1 cellular context compared by ENCODE assay signal in the genomic region with DNA sequence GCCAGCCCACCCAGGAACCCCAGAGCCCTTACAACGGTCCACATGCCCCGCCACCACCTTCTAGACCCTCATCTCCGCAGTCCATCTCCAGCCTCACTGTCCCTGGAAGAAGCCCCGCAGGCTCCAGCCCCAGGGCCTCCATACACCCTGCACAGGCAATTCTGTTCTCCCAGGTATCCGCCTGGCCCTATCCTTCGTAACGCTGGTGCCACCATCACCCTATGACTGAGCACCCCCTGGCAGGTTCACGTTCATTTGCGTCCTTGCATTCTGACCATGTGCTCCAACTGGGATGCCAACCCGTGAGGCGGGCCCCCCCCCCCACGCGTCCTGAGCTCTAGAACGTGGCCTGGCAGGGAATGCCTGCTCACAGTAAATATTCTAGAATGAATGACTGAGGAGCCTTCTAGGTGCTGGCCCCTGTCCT.
A peak's percentile ranks its signal among the peaks of the same experiment; 100 is the strongest.
TF ChIP-seq lines count a peak whose summit lies in the region.

No MANE protein-coding gene starts in this region.

TF ChIP-seq in HepG2, 621 proteins besides CTCF, POLR2A, EP300 and RAD21:
- no peak for TF ChIP-seq ZNF607 (CRISPR knock-in tag; IDR thresholded peaks at IDR 0.05; ENCODE audit: borderline replicate concordance)
- TF ChIP-seq ZNF790 (CRISPR knock-in tag; IDR thresholded peaks at IDR 0.05; ENCODE audit: borderline replicate concordance) = no peak
- no peak for TF ChIP-seq ZNF891 (CRISPR knock-in tag; IDR thresholded peaks at IDR 0.05)
- TF ChIP-seq, protein P1, sequence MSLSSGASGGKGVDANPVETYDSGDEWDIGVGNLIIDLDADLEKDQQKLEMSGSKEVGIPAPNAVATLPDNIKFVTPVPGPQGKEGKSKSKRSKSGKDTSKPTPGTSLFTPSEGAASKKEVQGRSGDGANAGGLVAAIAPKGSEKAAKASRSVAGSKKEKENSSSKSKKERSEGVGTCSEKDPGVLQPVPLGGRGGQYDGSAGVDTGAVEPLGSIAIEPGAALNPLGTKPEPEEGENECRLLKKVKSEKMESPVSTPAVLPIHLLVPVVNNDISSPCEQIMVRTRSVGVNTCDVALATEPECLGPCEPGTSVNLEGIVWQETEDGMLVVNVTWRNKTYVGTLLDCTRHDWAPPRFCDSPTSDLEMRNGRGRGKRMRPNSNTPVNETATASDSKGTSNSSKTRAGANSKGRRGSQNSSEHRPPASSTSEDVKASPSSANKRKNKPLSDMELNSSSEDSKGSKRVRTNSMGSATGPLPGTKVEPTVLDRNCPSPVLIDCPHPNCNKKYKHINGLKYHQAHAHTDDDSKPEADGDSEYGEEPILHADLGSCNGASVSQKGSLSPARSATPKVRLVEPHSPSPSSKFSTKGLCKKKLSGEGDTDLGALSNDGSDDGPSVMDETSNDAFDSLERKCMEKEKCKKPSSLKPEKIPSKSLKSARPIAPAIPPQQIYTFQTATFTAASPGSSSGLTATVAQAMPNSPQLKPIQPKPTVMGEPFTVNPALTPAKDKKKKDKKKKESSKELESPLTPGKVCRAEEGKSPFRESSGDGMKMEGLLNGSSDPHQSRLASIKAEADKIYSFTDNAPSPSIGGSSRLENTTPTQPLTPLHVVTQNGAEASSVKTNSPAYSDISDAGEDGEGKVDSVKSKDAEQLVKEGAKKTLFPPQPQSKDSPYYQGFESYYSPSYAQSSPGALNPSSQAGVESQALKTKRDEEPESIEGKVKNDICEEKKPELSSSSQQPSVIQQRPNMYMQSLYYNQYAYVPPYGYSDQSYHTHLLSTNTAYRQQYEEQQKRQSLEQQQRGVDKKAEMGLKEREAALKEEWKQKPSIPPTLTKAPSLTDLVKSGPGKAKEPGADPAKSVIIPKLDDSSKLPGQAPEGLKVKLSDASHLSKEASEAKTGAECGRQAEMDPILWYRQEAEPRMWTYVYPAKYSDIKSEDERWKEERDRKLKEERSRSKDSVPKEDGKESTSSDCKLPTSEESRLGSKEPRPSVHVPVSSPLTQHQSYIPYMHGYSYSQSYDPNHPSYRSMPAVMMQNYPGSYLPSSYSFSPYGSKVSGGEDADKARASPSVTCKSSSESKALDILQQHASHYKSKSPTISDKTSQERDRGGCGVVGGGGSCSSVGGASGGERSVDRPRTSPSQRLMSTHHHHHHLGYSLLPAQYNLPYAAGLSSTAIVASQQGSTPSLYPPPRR (CRISPR knock-in tag; IDR thresholded peaks at IDR 0.05; ENCODE audit: borderline replicate concordance) = 0 out of 2 replicates have a peak, but pooled peaks have one; percentile 15
- TF ChIP-seq ELF1 (CRISPR knock-in tag; IDR thresholded peaks at IDR 0.05) = 0 out of 2 replicates have a peak, but pooled peaks have one; percentile 5
- TF ChIP-seq MBD4 (IDR thresholded peaks at IDR 0.05; ENCODE audit: borderline replicate concordance, low read length) = no peak
- 0 out of 2 replicates have a peak, but pooled peaks have one; percentile 72 for TF ChIP-seq ZNF577 (CRISPR knock-in tag; IDR thresholded peaks at IDR 0.05; ENCODE audit: borderline replicate concordance, low read depth)
- TF ChIP-seq ZBTB38 (CRISPR knock-in tag; IDR thresholded peaks at IDR 0.05) = peak; percentile 79
- TF ChIP-seq ZNF274 (CRISPR knock-in tag; IDR thresholded peaks at IDR 0.05) = 0 out of 2 replicates have a peak, but pooled peaks have one; percentile 2
- TF ChIP-seq, protein P2, sequence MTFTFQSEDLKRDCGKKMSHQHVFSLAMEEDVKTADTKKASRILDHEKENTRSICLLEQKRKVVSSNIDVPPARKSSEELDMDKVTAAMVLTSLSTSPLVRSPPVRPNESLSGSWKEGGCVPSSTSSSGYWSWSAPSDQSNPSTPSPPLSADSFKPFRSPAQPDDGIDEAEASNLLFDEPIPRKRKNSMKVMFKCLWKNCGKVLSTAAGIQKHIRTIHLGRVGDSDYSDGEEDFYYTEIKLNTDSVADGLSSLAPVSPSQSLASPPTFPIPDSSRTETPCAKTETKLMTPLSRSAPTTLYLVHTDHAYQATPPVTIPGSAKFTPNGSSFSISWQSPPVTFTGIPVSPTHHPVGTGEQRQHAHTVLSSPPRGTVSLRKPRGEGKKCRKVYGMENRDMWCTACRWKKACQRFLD (CRISPR knock-in tag; IDR thresholded peaks at IDR 0.05; ENCODE audit: borderline replicate concordance) = no peak
- no peak for TF ChIP-seq ZNF674 (CRISPR knock-in tag; IDR thresholded peaks at IDR 0.05; ENCODE audit: low read depth)
- TF ChIP-seq, protein P3, sequence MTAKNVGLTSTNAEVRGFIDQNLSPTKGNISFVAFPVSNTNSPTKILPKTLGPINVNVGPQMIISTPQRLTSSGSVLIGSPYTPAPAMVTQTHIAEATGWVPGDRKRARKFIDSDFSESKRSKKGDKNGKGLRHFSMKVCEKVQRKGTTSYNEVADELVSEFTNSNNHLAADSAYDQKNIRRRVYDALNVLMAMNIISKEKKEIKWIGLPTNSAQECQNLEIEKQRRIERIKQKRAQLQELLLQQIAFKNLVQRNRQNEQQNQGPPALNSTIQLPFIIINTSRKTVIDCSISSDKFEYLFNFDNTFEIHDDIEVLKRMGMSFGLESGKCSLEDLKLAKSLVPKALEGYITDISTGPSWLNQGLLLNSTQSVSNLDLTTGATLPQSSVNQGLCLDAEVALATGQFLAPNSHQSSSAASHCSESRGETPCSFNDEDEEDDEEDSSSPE (CRISPR knock-in tag; IDR thresholded peaks at IDR 0.05) = peak; percentile 0; the same call in 1 of the 2 replicates
- TF ChIP-seq, protein P4, sequence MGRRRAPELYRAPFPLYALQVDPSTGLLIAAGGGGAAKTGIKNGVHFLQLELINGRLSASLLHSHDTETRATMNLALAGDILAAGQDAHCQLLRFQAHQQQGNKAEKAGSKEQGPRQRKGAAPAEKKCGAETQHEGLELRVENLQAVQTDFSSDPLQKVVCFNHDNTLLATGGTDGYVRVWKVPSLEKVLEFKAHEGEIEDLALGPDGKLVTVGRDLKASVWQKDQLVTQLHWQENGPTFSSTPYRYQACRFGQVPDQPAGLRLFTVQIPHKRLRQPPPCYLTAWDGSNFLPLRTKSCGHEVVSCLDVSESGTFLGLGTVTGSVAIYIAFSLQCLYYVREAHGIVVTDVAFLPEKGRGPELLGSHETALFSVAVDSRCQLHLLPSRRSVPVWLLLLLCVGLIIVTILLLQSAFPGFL (CRISPR knock-in tag; IDR thresholded peaks at IDR 0.05) = 0 out of 2 replicates have a peak, but pooled peaks have one; percentile 58
- peak; percentile 15; the same call in 1 of the 2 replicates for TF ChIP-seq ZNF709 (CRISPR knock-in tag; IDR thresholded peaks at IDR 0.05)
- TF ChIP-seq, protein P5, sequence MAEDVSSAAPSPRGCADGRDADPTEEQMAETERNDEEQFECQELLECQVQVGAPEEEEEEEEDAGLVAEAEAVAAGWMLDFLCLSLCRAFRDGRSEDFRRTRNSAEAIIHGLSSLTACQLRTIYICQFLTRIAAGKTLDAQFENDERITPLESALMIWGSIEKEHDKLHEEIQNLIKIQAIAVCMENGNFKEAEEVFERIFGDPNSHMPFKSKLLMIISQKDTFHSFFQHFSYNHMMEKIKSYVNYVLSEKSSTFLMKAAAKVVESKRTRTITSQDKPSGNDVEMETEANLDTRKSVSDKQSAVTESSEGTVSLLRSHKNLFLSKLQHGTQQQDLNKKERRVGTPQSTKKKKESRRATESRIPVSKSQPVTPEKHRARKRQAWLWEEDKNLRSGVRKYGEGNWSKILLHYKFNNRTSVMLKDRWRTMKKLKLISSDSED (CRISPR knock-in tag; IDR thresholded peaks at IDR 0.05) = no peak
- TF ChIP-seq, protein P6, sequence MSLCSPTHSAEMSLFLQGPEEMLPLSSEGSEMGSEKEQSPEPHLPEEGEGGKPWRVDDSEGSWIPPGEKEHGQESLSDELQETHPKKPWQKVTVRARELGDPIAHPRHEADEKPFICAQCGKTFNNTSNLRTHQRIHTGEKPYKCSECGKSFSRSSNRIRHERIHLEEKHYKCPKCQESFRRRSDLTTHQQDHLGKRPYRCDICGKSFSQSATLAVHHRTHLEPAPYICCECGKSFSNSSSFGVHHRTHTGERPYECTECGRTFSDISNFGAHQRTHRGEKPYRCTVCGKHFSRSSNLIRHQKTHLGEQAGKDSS (CRISPR knock-in tag; IDR thresholded peaks at IDR 0.05; ENCODE audit: borderline replicate concordance, low read depth) = 0 out of 2 replicates have a peak, but pooled peaks have one; percentile 43
TF ChIP-seq in HepG2: peak in this region for 9.
